ENCODE assay signal across 23 cellular contexts in the genomic region with DNA sequence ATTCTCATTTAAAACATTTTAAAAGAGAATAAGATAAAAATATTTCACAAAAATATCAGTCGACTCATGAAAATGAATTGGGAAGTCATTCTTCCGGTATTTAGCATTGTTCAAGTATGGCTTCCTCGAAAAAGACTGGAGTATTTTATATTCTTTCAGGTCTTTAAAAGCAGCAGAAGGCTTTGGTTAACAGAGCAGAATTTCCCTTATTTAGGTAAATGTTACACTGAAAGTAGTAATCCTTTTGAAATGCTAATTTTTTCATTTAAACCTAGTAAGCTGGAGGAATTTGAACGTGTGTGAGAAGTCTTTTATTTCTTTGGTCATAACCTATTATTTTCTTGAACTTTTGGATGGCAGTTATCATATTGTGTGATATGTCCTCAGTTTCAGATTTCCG.
"Had no signal": no experiment of that assay in that cellular context is flagged by ENCODE, and none has a peak within 500 bp of the region (broad histone marks: within the 10 kb centered on the region; RNA-seq: fewer than 3 reads in every experiment).

No MANE protein-coding gene starts in this region.

- H3K27ac ChIP-seq: brain microvascular endothelial cell, coronary artery, dorsolateral prefrontal cortex had no signal

- H3K36me3 ChIP-seq: brain microvascular endothelial cell had no signal

- H3K27me3 ChIP-seq: brain microvascular endothelial cell had no signal

- DNase-seq: activated CD4-positive, alpha-beta memory T cell treated with anti-CD3 and anti-CD28 coated beads, Interleukin-2, amount 10 ng/mL, durations not matched to agents 7 days and 5 days; activated CD4-positive, alpha-beta T cell treated with anti-CD3 and anti-CD28 coated beads for 1 hour; activated CD4-positive, alpha-beta T cell treated with anti-CD3 and anti-CD28 coated beads for 4 hours; activated CD4-positive, alpha-beta T cell treated with anti-CD3 and anti-CD28 coated beads, Interleukin-2, amount 10 ng/mL, durations not matched to agents 7 days and 5 days; activated CD4-positive, alpha-beta T cell treated with anti-CD3 and anti-CD28 coated beads, Interleukin-2, amount 50 U/mL, for 4 hours; activated CD8-positive, alpha-beta memory T cell treated with anti-CD3 and anti-CD28 coated beads, Interleukin-2, amount 50 U/mL, for 48 hours; activated gamma-delta T cell; activated naive CD4-positive, alpha-beta T cell; activated naive CD4-positive, alpha-beta T cell treated with anti-CD3 and anti-CD28 coated beads, Interleukin-2, amount 10 ng/mL, durations not matched to agents 7 days and 5 days; activated T-cell treated with anti-CD3 and anti-CD28 coated beads for 4 hours; activated T-cell treated with anti-CD3 and anti-CD28 coated beads, Interleukin-2, amount 50 U/mL, for 24 hours; activated T-cell treated with anti-CD3 and anti-CD28 coated beads, Interleukin-2, amount 50 U/mL, for 72 hours; amniotic stem cell; anterior cingulate cortex; brain microvascular endothelial cell; dorsolateral prefrontal cortex; effector memory CD4-positive, alpha-beta T cell; endodermal cell; foreskin fibroblast; head of caudate nucleus; T-helper 2 cell had no signal

- H3K4me3 ChIP-seq: coronary artery, dorsolateral prefrontal cortex had no signal

- ATAC-seq: activated T-cell treated with anti-CD3 and anti-CD28 coated beads, Interleukin-2, amount 50 U/mL, for 72 hours; esophagus mucosa had no signal
